Comparison of ENCODE assay signal across 22 cellular contexts in genomic region chr12:108598553-108599250, GRCh38. TPM values are rescaled to one million over a fixed set of nuclear protein-coding genes. Genes with fewer than 3 reads are reported as not detected.
DNase-seq lines count a peak whose midpoint lies in the region; ATAC-seq and TF ChIP-seq lines count a peak whose summit lies in the region.
"Had no signal": no experiment of that assay in that cellular context is flagged by ENCODE, and none has a peak within 500 bp of the region (broad histone marks: within the 10 kb centered on the region; RNA-seq: fewer than 3 reads in every experiment).

No MANE protein-coding gene starts in this region.

- ATAC-seq in GM18519 (IDR thresholded peaks at IDR 0.05; ENCODE audit: low FRiP score, unreplicated experiment): no peak
- no peak for ATAC-seq in GM18867 (IDR thresholded peaks at IDR 0.05; ENCODE audit: unreplicated experiment)
- ATAC-seq: HCT116 had no signal

- no peak overlapping the region for H2AFZ ChIP-seq in H9 (ENCODE audit: low read length)

- no peak overlapping the region for H4K91ac ChIP-seq in H9 (ENCODE audit: insufficient read length, low read depth, low read length)

- no peaks in the 10 kb centered on the region for H3K9me3 ChIP-seq in H9 (ENCODE audit: control insufficient read depth, low read depth, low read length)
- no peaks in the 10 kb centered on the region for H3K9me3 ChIP-seq in colonic mucosa
- no peaks in the 10 kb centered on the region for H3K9me3 ChIP-seq in stomach
- H3K9me3 ChIP-seq: Caco-2, spleen had no signal

- H3K23me2 ChIP-seq in H9 (ENCODE audit: insufficient read length, low read depth, low read length, poor library complexity, severe bottlenecking): no peaks in the 10 kb centered on the region

- H3K56ac ChIP-seq in H9 (ENCODE audit: insufficient read length, low read depth, low read length) (no peak overlapping the region), mesendoderm (ENCODE audit: low read length) (peak overlapping the region; percentile 56)

- H3K9ac ChIP-seq in H9 (ENCODE audit: extremely low read depth, insufficient read length, low read length): no peak overlapping the region
- H3K9ac ChIP-seq in colonic mucosa (ENCODE audit: low read depth in 2 of 2, low read length in 2 of 2): peak overlapping the region in 1 of 2 donors; percentile 34
- no peak overlapping the region for H3K9ac ChIP-seq in mesendoderm (ENCODE audit: low read length)

- peak overlapping the region in 2 of 3 experiments; percentile 74 to 79; a peak in 3 of 7 replicates for H3K27ac Mint-ChIP-seq in H9
- H3K27ac Mint-ChIP-seq: activated B cell treated with CpG ODN at 0.5 μM for 24 hours; activated CD4-positive, alpha-beta memory T cell treated with anti-CD3 and anti-CD28 coated beads, Interleukin-2, amount 10 ng/mL, durations not matched to agents 7 days and 5 days had no signal

- no peaks in the 10 kb centered on the region for H3K9me3 Mint-ChIP-seq in H9
- H3K9me3 Mint-ChIP-seq: activated B cell treated with CpG ODN at 0.5 μM for 24 hours; activated CD4-positive, alpha-beta memory T cell treated with anti-CD3 and anti-CD28 coated beads, Interleukin-2, amount 10 ng/mL, durations not matched to agents 7 days and 5 days had no signal

- no peaks in the 10 kb centered on the region for H4K20me1 ChIP-seq in H9 (ENCODE audit: control insufficient read depth, insufficient read depth, insufficient read length)

- no peak overlapping the region for H2BK120ac ChIP-seq in H9 (ENCODE audit: low read depth, low read length, poor library complexity, severe bottlenecking)
- no peak overlapping the region for H2BK120ac ChIP-seq in mesendoderm (ENCODE audit: low read depth, low read length)

- no peak overlapping the region for H2BK12ac ChIP-seq in H9 (ENCODE audit: insufficient read length, low read depth, low read length)

- H3K27ac ChIP-seq in H9 (ENCODE audit: insufficient read length, low read depth, low read length) (no peak overlapping the region), colonic mucosa (peak overlapping the region; percentile 47), mesendoderm (ENCODE audit: low read depth, low read length) (no peak overlapping the region), stomach (peak overlapping the region; percentile 31 to 65 (median 53))

- H3K4me1 Mint-ChIP-seq in H9: peaks cover 4 to 9% of the 10 kb centered on the region in 2 experiments; a peak in 3 of 4 replicates
- H3K4me1 Mint-ChIP-seq: activated B cell treated with CpG ODN at 0.5 μM for 24 hours; activated CD4-positive, alpha-beta memory T cell treated with anti-CD3 and anti-CD28 coated beads, Interleukin-2, amount 10 ng/mL, durations not matched to agents 7 days and 5 days had no signal

- H2BK5ac ChIP-seq in H9 (ENCODE audit: insufficient read length, low read length) (no peak overlapping the region), mesendoderm (ENCODE audit: low read length) (no peak overlapping the region)

- H3K23ac ChIP-seq in H9 (ENCODE audit: insufficient read length, low read depth, low read length): no peak overlapping the region
- no peak overlapping the region for H3K23ac ChIP-seq in mesendoderm (ENCODE audit: low read length)

- DNase-seq in H9: no peak
- no peak for DNase-seq in colonic mucosa
- DNase-seq in mesendoderm: no peak
- no peak for DNase-seq in stomach
- DNase-seq in RPMI8226: no peak
- DNase-seq in C1 segment of cervical spinal cord (lab: John Stamatoyannopoulos, UW): no peak
- DNase-seq: activated B cell treated with CpG ODN at 0.5 μM for 24 hours; activated CD4-positive, alpha-beta memory T cell treated with anti-CD3 and anti-CD28 coated beads, Interleukin-2, amount 10 ng/mL, durations not matched to agents 7 days and 5 days; activated naive CD4-positive, alpha-beta T cell treated with anti-CD3 and anti-CD28 coated beads, Interleukin-2, amount 50 U/mL, for 16 hours; activated T-cell treated with anti-CD3 and anti-CD28 coated beads, Interleukin-2, amount 50 U/mL, for 1 hour; Caco-2; NCI-H1694; NCI-H774; spleen; stimulated activated CD4-positive, alpha-beta T cell treated with anti-CD3 and anti-CD28 coated beads, Interleukin-4, amount 100 ng/mL, for 4 hours had no signal

- H3T11ph ChIP-seq in H9 (ENCODE audit: low read length): no peak overlapping the region

- H3K27me3 ChIP-seq in H9 (ENCODE audit: insufficient read depth, low read length) (no peaks in the 10 kb centered on the region), colonic mucosa (no peaks in the 10 kb centered on the region), mesendoderm (ENCODE audit: insufficient read depth, low read length, poor library complexity) (no peaks in the 10 kb centered on the region), stomach (peaks cover 0 to 5% (median 0%) of the 10 kb centered on the region in 3 donors)
- H3K27me3 ChIP-seq: spleen had no signal

- no peak overlapping the region; a peak in 1 of 5 replicates for H3K4me3 Mint-ChIP-seq in H9
- H3K4me3 Mint-ChIP-seq: activated B cell treated with CpG ODN at 0.5 μM for 24 hours; activated CD4-positive, alpha-beta memory T cell treated with anti-CD3 and anti-CD28 coated beads, Interleukin-2, amount 10 ng/mL, durations not matched to agents 7 days and 5 days had no signal

- TF ChIP-seq POLR2A in stomach (IDR thresholded peaks at IDR 0.05): no peak

- H3K4me3 ChIP-seq in colonic mucosa: no peak overlapping the region
- H3K4me3 ChIP-seq in mesendoderm (ENCODE audit: low read length): no peak overlapping the region
- H3K4me3 ChIP-seq in stomach: no peak overlapping the region

- intact Hi-C loops in colonic mucosa (cut with DNase I) (no loop called here), stomach (cut with DNase I; ENCODE audit: low total_unique reads) (no loop called here)

- TF ChIP-seq CTCF in H9 (conservative IDR thresholded peaks at IDR 0.05) (no peak), colonic mucosa (IDR thresholded peaks at IDR 0.05) (no peak), stomach (IDR thresholded peaks at IDR 0.05) (no peak)

- H3K4ac ChIP-seq in H9 (ENCODE audit: low read depth, low read length) (no peak overlapping the region), mesendoderm (ENCODE audit: low read depth, low read length) (no peak overlapping the region)

- H2AK5ac ChIP-seq in H9 (ENCODE audit: insufficient read length, low read length): no peak overlapping the region
- no peak overlapping the region for H2AK5ac ChIP-seq in mesendoderm (ENCODE audit: low read length)

- H2BK20ac ChIP-seq in H9 (ENCODE audit: low read depth, low read length, poor library complexity, severe bottlenecking): no peak overlapping the region

- H4K8ac ChIP-seq in H9 (replicated peaks; ENCODE audit: insufficient read length, low read depth, low read length): no peak overlapping the region
- no peak overlapping the region for H4K8ac ChIP-seq in mesendoderm (ENCODE audit: low read depth, low read length)

- H3K36me3 ChIP-seq in colonic mucosa (no peaks in the 10 kb centered on the region), mesendoderm (ENCODE audit: control insufficient read depth, insufficient read depth, low read length) (no peaks in the 10 kb centered on the region), stomach (no peaks in the 10 kb centered on the region)
- H3K36me3 ChIP-seq: spleen had no signal

- H2BK15ac ChIP-seq in H9 (ENCODE audit: low read depth, low read length) (no peak overlapping the region), mesendoderm (replicated peaks; ENCODE audit: low read depth) (no peak overlapping the region)

- H3K4me1 ChIP-seq in H9 (ENCODE audit: insufficient read depth, low read length) (no peaks in the 10 kb centered on the region), colonic mucosa (no peaks in the 10 kb centered on the region), mesendoderm (ENCODE audit: control insufficient read depth, low read depth, low read length) (no peaks in the 10 kb centered on the region), stomach (no peaks in the 10 kb centered on the region)
- H3K4me1 ChIP-seq: Caco-2 had no signal

- no CpG with 5 or more reads among the region's 11 CpGs for WGBS in H9 (ENCODE audit: extremely low coverage, insufficient read length, low lambda C conversion rate)
- no CpG with 5 or more reads among the region's 11 CpGs for WGBS in mesendoderm (ENCODE audit: extremely low coverage, insufficient coverage, low lambda C conversion rate)
- WGBS in stomach, 5 donors: 81 to 88% (median 86%) methylated on average over 11 of the region's 11 CpGs

- H3K4me2 ChIP-seq in H9 (ENCODE audit: insufficient read depth, insufficient read length, low read length) (no peak overlapping the region), mesendoderm (ENCODE audit: low read length) (no peak overlapping the region)

- H3K79me1 ChIP-seq in H9 (ENCODE audit: insufficient read depth, low read depth, low read length, poor library complexity, severe bottlenecking): no peaks in the 10 kb centered on the region
- no peaks in the 10 kb centered on the region for H3K79me1 ChIP-seq in mesendoderm (ENCODE audit: low read length)

- no peaks in the 10 kb centered on the region for H3K36me3 Mint-ChIP-seq in H9 (ENCODE audit: insufficient read depth in 1 of 3, low read depth in 3 of 3)

- peaks cover 2% of the 10 kb centered on the region; the same call in 1 of the 2 replicates for H3K27me3 Mint-ChIP-seq in H9 (ENCODE audit: low read depth)
- H3K27me3 Mint-ChIP-seq: activated B cell treated with CpG ODN at 0.5 μM for 24 hours; activated CD4-positive, alpha-beta memory T cell treated with anti-CD3 and anti-CD28 coated beads, Interleukin-2, amount 10 ng/mL, durations not matched to agents 7 days and 5 days had no signal

- no peak overlapping the region for H3K14ac ChIP-seq in H9 (ENCODE audit: insufficient read depth, low read length)

- H4K5ac ChIP-seq in H9 (ENCODE audit: insufficient read length, low read depth, low read length) (no peak overlapping the region), mesendoderm (ENCODE audit: low read length) (no peak overlapping the region)

- TF ChIP-seq EP300 in stomach (IDR thresholded peaks at IDR 0.05): no peak

- H3K79me2 ChIP-seq in H9 (ENCODE audit: insufficient read depth, low read length) (no peaks in the 10 kb centered on the region), mesendoderm (ENCODE audit: control insufficient read depth, insufficient read depth, low read length) (no peaks in the 10 kb centered on the region)

- H3K18ac ChIP-seq in H9 (ENCODE audit: insufficient read length, low read depth, low read length) (no peak overlapping the region), mesendoderm (ENCODE audit: low read length) (no peak overlapping the region)

RNA-seq across cellular contexts. Expression of gene TMEM119, which starts 0.8 kb away (rescaled TPM):
- total RNA-seq in H9 (2021) (not detected in 2 replicates), colonic mucosa (1 to 10 TPM; 7.2 to 8.8 TPM), stomach (10 to 100 TPM in 2 of 5 donors, under 1 TPM in 2, not detected in 1; 0.45 to 16.2 (median 6.0) TPM)
- polyA plus RNA-seq in mesendoderm (2013, experiment 1 of 2): 0.14 TPM
- polyA plus RNA-seq in mesendoderm (2013, experiment 2 of 2): 0.13 TPM
- 10 to 100 TPM in 2 of 3 donors, 1 to 10 TPM in 1; 1.3 to 17.1 (median 14.8) TPM for polyA plus RNA-seq in stomach
- total RNA-seq: activated B cell treated with CpG ODN at 0.5 μM for 24 hours, Caco-2, pulmonary artery endothelial cell, SK-MEL-5 had no signal
- polyA plus RNA-seq: keratinocyte, neural cell had no signal

RNA-seq across cellular contexts. Expression of gene SELPLG, which starts 35.0 kb away (rescaled TPM):
- total RNA-seq in H9 (2021) (0.09 and 0.15 TPM in 2 replicates), colonic mucosa (1 to 10 TPM; 2.5 to 4.4 TPM), stomach (1 to 10 TPM; 1.2 to 6.1 (median 2.4) TPM)
- polyA plus RNA-seq in mesendoderm (2013, experiment 1 of 2): 0.03 TPM
- 0.11 TPM for polyA plus RNA-seq in mesendoderm (2013, experiment 2 of 2)
- polyA plus RNA-seq in stomach: 1 to 10 TPM; 1.7 to 4.1 (median 3.5) TPM

RNA-seq across cellular contexts. Expression of gene ISCU, which starts 36.3 kb away (rescaled TPM):
- total RNA-seq in H9 (2021) (63.9 and 64.9 TPM in 2 replicates), colonic mucosa (10 to 100 TPM; 93.7 to 97.5 TPM), stomach (100 to 1,000 TPM in 3 of 5 donors, 10 to 100 TPM in 2; 83.3 to 251 (median 154) TPM)
- 67.0 TPM for polyA plus RNA-seq in mesendoderm (2013, experiment 1 of 2)
- 63.2 TPM for polyA plus RNA-seq in mesendoderm (2013, experiment 2 of 2)
- 100 to 1,000 TPM; 140 to 256 (median 177) TPM for polyA plus RNA-seq in stomach

RNA-seq across cellular contexts. Expression of gene SART3, which starts 37.7 kb away (rescaled TPM):
- 80.7 and 89.4 TPM in 2 replicates for total RNA-seq in H9 (2021)
- total RNA-seq in colonic mucosa: 10 to 100 TPM; 41.1 to 64.9 TPM
- polyA plus RNA-seq in mesendoderm (2013, experiment 1 of 2): 44.4 TPM
- polyA plus RNA-seq in mesendoderm (2013, experiment 2 of 2): 44.8 TPM
- total RNA-seq in stomach: 100 to 1,000 TPM in 1 of 5 donors, 10 to 100 TPM in 4; 47.2 to 106 (median 56.2) TPM
- 10 to 100 TPM; 11.7 to 12.4 (median 12.0) TPM for polyA plus RNA-seq in stomach

Comparison
In these comparisons a context has a peak if more than half of its experiments do, and no peak if none do; other contexts are left out.
1. H3K27ac ChIP-seq: peak in colonic mucosa (single experiment) and stomach (5 of 5); none in H9 (single experiment) and mesendoderm (single experiment).